19 cellular contexts compared by ENCODE assay signal in genomic region chr19:30102239-30102638, GRCh38.
"Had no signal": no experiment of that assay in that cellular context is flagged by ENCODE, and none has a peak within 500 bp of the region (broad histone marks: within the 10 kb centered on the region; RNA-seq: fewer than 3 reads in every experiment).

No MANE protein-coding gene starts in this region.

- H3K27me3 ChIP-seq: MG63, SJSA1 had no signal

- DNase-seq: KBM-7, MG63, NCI-H1092, NCI-H1105 treated with DMSO at 0.1 percent for 48 hours, NCI-H1417 treated with DMSO at 0.1 percent for 48 hours, NCI-H146, NCI-H1694 treated with DMSO at 0.1 percent for 48 hours, NCI-H1930, NCI-H2081, NCI-H2107, NCI-H2227 treated with DMSO at 0.1 percent for 48 hours, NCI-H524 treated with DMSO at 0.1 percent for 48 hours, NCI-H69, NCI-H774, Right ventricle myocardium superior, RPMI8226, SIG-M5 had no signal

- H3K27ac ChIP-seq: SJSA1, SK-N-MC had no signal

- H3K9me3 ChIP-seq: MG63, SJSA1 had no signal

- H3K4me3 ChIP-seq: MG63, SJSA1, SK-N-MC had no signal

- H3K36me3 ChIP-seq: MG63, SJSA1 had no signal

- H3K4me1 ChIP-seq: SJSA1 had no signal
